17 cellular contexts compared by ENCODE assay signal in the genomic region with DNA sequence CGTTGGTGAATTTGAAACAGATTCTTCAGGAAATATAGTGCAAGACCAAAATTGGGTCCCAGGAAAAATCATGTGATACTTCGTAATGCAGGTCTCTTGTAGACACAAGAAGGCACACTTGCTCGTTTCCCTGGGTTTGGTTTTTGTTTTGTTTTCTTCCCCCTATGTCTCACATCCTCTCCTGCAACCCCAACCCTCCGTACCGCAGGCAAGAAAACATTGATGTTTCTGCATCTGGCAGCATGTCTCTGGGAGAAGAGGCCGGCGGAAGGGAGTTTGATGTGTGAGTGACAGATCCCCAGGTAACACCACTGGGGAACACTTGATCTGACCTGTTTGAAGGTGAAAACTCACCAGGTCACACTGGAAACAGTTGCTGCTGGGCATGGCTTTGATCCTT.
DNase-seq lines count a peak whose midpoint lies in the region; ATAC-seq and TF ChIP-seq lines count a peak whose summit lies in the region.
"Had no signal": no experiment of that assay in that cellular context is flagged by ENCODE, and none has a peak within 500 bp of the region (broad histone marks: within the 10 kb centered on the region; RNA-seq: fewer than 3 reads in every experiment).

No MANE protein-coding gene starts in this region.

- H3K27ac Mint-ChIP-seq in T-helper 17 cell, result peak overlapping the region; percentile 49
- no peak overlapping the region for H3K27ac Mint-ChIP-seq in central memory CD8-positive, alpha-beta T cell (ENCODE audit: low read depth)
- no peak overlapping the region for H3K27ac Mint-ChIP-seq in progenitor cell of endocrine pancreas
- H3K27ac Mint-ChIP-seq: WTC11 had no signal

- H3K27ac ChIP-seq in mammary epithelial cell (ENCODE audit: insufficient read depth, low read depth, low read length), result no peak overlapping the region
- H3K27ac ChIP-seq in breast epithelium, result peak overlapping the region in 1 of 2 donors; percentile 45
- peak overlapping the region; percentile 46 for H3K27ac ChIP-seq in suprapubic skin
- no peak overlapping the region for H3K27ac ChIP-seq in hepatocyte
- H3K27ac ChIP-seq: colonic mucosa, ovary, testis had no signal

- peak; percentile 75 for ATAC-seq in T-helper 17 cell
- ATAC-seq in central memory CD8-positive, alpha-beta T cell (replicated peaks; ENCODE audit: extremely low read depth, poor library complexity, severe bottlenecking), result peak; percentile 34
- no peak for ATAC-seq in HG03442 (IDR thresholded peaks at IDR 0.05; ENCODE audit: unreplicated experiment)
- ATAC-seq: WTC11 had no signal

- H3K9ac ChIP-seq in mammary epithelial cell (ENCODE audit: insufficient read depth, low read length), result no peak overlapping the region

- H3K36me3 Mint-ChIP-seq in T-helper 17 cell (ENCODE audit: low read depth) (no peaks in the 10 kb centered on the region), progenitor cell of endocrine pancreas (ENCODE audit: insufficient read depth) (no peaks in the 10 kb centered on the region)
- no peaks in the 10 kb centered on the region for H3K36me3 Mint-ChIP-seq in central memory CD8-positive, alpha-beta T cell (ENCODE audit: insufficient read depth)
- H3K36me3 Mint-ChIP-seq: WTC11 had no signal

- no peak for TF ChIP-seq CTCF in mammary epithelial cell (conservative IDR thresholded peaks at IDR 0.05 in 1 of 2, IDR thresholded peaks at IDR 0.05 in 1 of 2; ENCODE audit: extremely low read depth in 1 of 2, insufficient read depth in 1 of 2, low read depth in 1 of 2, low read length in 2 of 2)
- no peak for TF ChIP-seq CTCF in breast epithelium (IDR thresholded peaks at IDR 0.05)
- no peak for TF ChIP-seq CTCF in suprapubic skin (IDR thresholded peaks at IDR 0.05)
- TF ChIP-seq CTCF in progenitor cell of endocrine pancreas (IDR thresholded peaks at IDR 0.05; ENCODE audit: unreplicated experiment), result no peak
- TF ChIP-seq CTCF in hepatocyte (IDR thresholded peaks at IDR 0.05; ENCODE audit: poor library complexity), result no peak

- DNase-seq in mammary epithelial cell (no peak), breast epithelium (ENCODE audit: low spot score in 2 of 2) (no peak), T-helper 17 cell (no peak), suprapubic skin (ENCODE audit: low spot score in 2 of 2) (no peak), progenitor cell of endocrine pancreas (ENCODE audit: low spot score, unreplicated experiment) (no peak), hepatocyte (ENCODE audit: low spot score) (no peak)
- DNase-seq in central memory CD8-positive, alpha-beta T cell (ENCODE audit: low spot score in 2 of 2), result no peak
- DNase-seq: aorta; colonic mucosa; NCI-H1694; NCI-H345; ovary; stimulated activated CD4-positive, alpha-beta T cell treated with anti-CD3 and anti-CD28 coated beads, Interleukin-4, amount 100 ng/mL, for 24 hours; testis had no signal

- CTCF ChIA-PET in mammary epithelial cell (lab: Charles Lee; ENCODE audit: low non-redundant PET), result no interaction called here

- H3K27me3 ChIP-seq in mammary epithelial cell (ENCODE audit: insufficient read depth, low read length) (no peaks in the 10 kb centered on the region), breast epithelium (no peaks in the 10 kb centered on the region), suprapubic skin (no peaks in the 10 kb centered on the region), hepatocyte (no peaks in the 10 kb centered on the region)
- H3K27me3 ChIP-seq: colonic mucosa, gastroesophageal sphincter, ovary, testis had no signal

- peak overlapping the region; percentile 59 for H3K4me2 ChIP-seq in mammary epithelial cell (ENCODE audit: insufficient read depth, low read depth, low read length)
- H3K4me2 ChIP-seq in hepatocyte, result no peak overlapping the region

- 93% methylated on average over 3 of the region's 7 CpGs for WGBS in mammary epithelial cell (ENCODE audit: low coverage, missing lambda C conversion rate)
- WGBS in suprapubic skin, result 43% methylated on average over 7 of the region's 7 CpGs
- WGBS in hepatocyte (ENCODE audit: low lambda C conversion rate, missing lambda C conversion rate), result 86% methylated on average over 7 of the region's 7 CpGs

- H3K4me1 ChIP-seq in mammary epithelial cell (ENCODE audit: insufficient read depth, low read length) (peaks cover 23% of the 10 kb centered on the region), breast epithelium (no peaks in the 10 kb centered on the region), suprapubic skin (peaks cover 14% of the 10 kb centered on the region), hepatocyte (ENCODE audit: insufficient read depth) (peaks cover 3% of the 10 kb centered on the region)
- H3K4me1 ChIP-seq: colonic mucosa, testis had no signal

- H3K36me3 ChIP-seq in mammary epithelial cell (ENCODE audit: insufficient read depth, low read length), result no peaks in the 10 kb centered on the region
- no peaks in the 10 kb centered on the region for H3K36me3 ChIP-seq in breast epithelium
- no peaks in the 10 kb centered on the region for H3K36me3 ChIP-seq in suprapubic skin
- H3K36me3 ChIP-seq in hepatocyte (replicated peaks; ENCODE audit: insufficient read depth, low read depth), result no peaks in the 10 kb centered on the region
- H3K36me3 ChIP-seq: colonic mucosa, gastroesophageal sphincter, ovary had no signal

- H3K9me2 ChIP-seq in hepatocyte (replicated peaks; ENCODE audit: insufficient read depth), result no peaks in the 10 kb centered on the region

- BruUV-seq in mammary epithelial cell (replicated peaks; lab: Mats Ljungman, UMichigan), result no TSS peak

- intact Hi-C loops in mammary epithelial cell (cut with micrococcal nuclease), result no loop called here
- intact Hi-C loops in breast epithelium (cut with DNase I; ENCODE audit: low total_unique reads), result no loop called here

- in situ Hi-C loops in mammary epithelial cell (cut with MboI; ENCODE audit: low sequenced_read_pairs in 2 of 2), result no loop called here

- H3K4me3 ChIP-seq in mammary epithelial cell (replicated peaks in 1 of 3; ENCODE audit: insufficient read depth in 1 of 3, low read depth in 2 of 3, low read length in 3 of 3) (no peak overlapping the region), breast epithelium (no peak overlapping the region), suprapubic skin (no peak overlapping the region), hepatocyte (no peak overlapping the region)
- H3K4me3 ChIP-seq: colonic mucosa, gastroesophageal sphincter, ovary, testis had no signal

- H3K9me3 ChIP-seq in mammary epithelial cell (replicated peaks; ENCODE audit: insufficient read depth, low read length), result no peaks in the 10 kb centered on the region
- H3K9me3 ChIP-seq in breast epithelium, result no peaks in the 10 kb centered on the region
- no peaks in the 10 kb centered on the region for H3K9me3 ChIP-seq in T-helper 17 cell (ENCODE audit: control insufficient read depth, low read length, poor library complexity, severe bottlenecking)
- H3K9me3 ChIP-seq in suprapubic skin, result no peaks in the 10 kb centered on the region
- H3K9me3 ChIP-seq in hepatocyte (ENCODE audit: low read depth), result no peaks in the 10 kb centered on the region
- H3K9me3 ChIP-seq: colonic mucosa, gastroesophageal sphincter, ovary, testis had no signal

- TF ChIP-seq POLR2A in breast epithelium (IDR thresholded peaks at IDR 0.05) (no peak), suprapubic skin (IDR thresholded peaks at IDR 0.05) (no peak)

- H2AFZ ChIP-seq in mammary epithelial cell (ENCODE audit: low read depth, low read length) (peak overlapping the region; percentile 19), hepatocyte (no peak overlapping the region)

- H4K20me1 ChIP-seq in mammary epithelial cell (ENCODE audit: insufficient read depth, low read length) (no peaks in the 10 kb centered on the region), hepatocyte (ENCODE audit: insufficient read depth, poor library complexity, severe bottlenecking) (no peaks in the 10 kb centered on the region)

- peaks cover 7% of the 10 kb centered on the region for H3K4me1 Mint-ChIP-seq in T-helper 17 cell
- H3K4me1 Mint-ChIP-seq in central memory CD8-positive, alpha-beta T cell, result peaks cover 17% of the 10 kb centered on the region
- no peaks in the 10 kb centered on the region for H3K4me1 Mint-ChIP-seq in progenitor cell of endocrine pancreas (ENCODE audit: low read depth)

- H3K9me3 Mint-ChIP-seq in central memory CD8-positive, alpha-beta T cell, result no peaks in the 10 kb centered on the region
- H3K9me3 Mint-ChIP-seq in progenitor cell of endocrine pancreas (ENCODE audit: low read depth), result peaks cover 3% of the 10 kb centered on the region
- H3K9me3 Mint-ChIP-seq: WTC11 had no signal

- peak overlapping the region; percentile 42 for H3K4me3 Mint-ChIP-seq in T-helper 17 cell
- no peak overlapping the region for H3K4me3 Mint-ChIP-seq in central memory CD8-positive, alpha-beta T cell
- no peak overlapping the region for H3K4me3 Mint-ChIP-seq in progenitor cell of endocrine pancreas (ENCODE audit: low read depth)
- H3K4me3 Mint-ChIP-seq: WTC11 had no signal

- TF ChIP-seq EP300 in suprapubic skin (IDR thresholded peaks at IDR 0.05), result no peak

- H3K79me2 ChIP-seq in mammary epithelial cell (ENCODE audit: insufficient read depth, low read length), result no peaks in the 10 kb centered on the region
- no peaks in the 10 kb centered on the region for H3K79me2 ChIP-seq in hepatocyte

- no peaks in the 10 kb centered on the region for H3K27me3 Mint-ChIP-seq in T-helper 17 cell
- H3K27me3 Mint-ChIP-seq in central memory CD8-positive, alpha-beta T cell, result no peaks in the 10 kb centered on the region
- peaks cover 2% of the 10 kb centered on the region for H3K27me3 Mint-ChIP-seq in progenitor cell of endocrine pancreas

- dilution Hi-C loops in mammary epithelial cell (cut with HindIII; ENCODE audit: low sequenced_read_pairs), result no loop called here
